ENCODE assay signal across 2 cellular contexts in the genomic region with DNA sequence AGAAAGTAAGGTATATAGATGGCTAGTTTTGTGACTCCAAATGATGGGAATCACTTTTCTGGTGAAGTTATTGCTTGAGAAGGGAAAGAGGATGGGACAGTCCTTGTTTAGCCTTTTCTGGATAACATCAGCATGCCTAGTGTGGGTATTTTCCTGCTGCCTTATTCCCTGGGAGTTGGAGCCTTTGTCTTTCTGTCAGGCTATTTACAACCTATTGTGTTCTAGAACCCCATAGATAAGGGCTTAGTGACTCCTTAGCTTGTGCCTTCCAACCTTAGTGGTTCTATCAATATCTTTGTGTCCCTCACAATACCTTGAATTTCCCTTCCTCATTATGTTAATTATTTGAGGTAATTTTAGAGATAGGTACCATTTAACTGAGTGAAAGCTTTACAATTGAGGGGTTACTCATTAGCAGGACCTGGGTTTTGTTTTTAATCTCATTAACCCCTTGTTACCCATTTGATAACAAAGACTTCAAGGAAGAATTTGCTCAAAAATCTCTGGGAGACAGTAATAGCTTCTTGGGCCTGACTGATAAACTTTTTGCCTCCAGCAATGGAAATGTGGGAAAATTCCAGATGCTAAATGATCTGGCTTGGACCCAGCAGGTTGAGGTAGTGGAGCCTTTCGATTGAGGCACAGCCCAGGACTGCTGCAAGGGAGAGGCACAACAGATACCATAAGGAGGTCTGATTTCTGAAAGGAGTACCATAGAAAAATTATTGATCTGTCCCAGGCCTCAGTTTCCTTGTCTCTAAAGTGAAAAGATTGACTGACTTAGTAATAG.
TF ChIP-seq lines count a peak whose summit lies in the region.

No MANE protein-coding gene starts in this region.

TF ChIP-seq in GM23338, 12 proteins besides CTCF, POLR2A, EP300 and RAD21:
- TF ChIP-seq, protein P1, sequence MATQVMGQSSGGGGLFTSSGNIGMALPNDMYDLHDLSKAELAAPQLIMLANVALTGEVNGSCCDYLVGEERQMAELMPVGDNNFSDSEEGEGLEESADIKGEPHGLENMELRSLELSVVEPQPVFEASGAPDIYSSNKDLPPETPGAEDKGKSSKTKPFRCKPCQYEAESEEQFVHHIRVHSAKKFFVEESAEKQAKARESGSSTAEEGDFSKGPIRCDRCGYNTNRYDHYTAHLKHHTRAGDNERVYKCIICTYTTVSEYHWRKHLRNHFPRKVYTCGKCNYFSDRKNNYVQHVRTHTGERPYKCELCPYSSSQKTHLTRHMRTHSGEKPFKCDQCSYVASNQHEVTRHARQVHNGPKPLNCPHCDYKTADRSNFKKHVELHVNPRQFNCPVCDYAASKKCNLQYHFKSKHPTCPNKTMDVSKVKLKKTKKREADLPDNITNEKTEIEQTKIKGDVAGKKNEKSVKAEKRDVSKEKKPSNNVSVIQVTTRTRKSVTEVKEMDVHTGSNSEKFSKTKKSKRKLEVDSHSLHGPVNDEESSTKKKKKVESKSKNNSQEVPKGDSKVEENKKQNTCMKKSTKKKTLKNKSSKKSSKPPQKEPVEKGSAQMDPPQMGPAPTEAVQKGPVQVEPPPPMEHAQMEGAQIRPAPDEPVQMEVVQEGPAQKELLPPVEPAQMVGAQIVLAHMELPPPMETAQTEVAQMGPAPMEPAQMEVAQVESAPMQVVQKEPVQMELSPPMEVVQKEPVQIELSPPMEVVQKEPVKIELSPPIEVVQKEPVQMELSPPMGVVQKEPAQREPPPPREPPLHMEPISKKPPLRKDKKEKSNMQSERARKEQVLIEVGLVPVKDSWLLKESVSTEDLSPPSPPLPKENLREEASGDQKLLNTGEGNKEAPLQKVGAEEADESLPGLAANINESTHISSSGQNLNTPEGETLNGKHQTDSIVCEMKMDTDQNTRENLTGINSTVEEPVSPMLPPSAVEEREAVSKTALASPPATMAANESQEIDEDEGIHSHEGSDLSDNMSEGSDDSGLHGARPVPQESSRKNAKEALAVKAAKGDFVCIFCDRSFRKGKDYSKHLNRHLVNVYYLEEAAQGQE (IDR thresholded peaks at IDR 0.05; ENCODE audit: unreplicated experiment), result no peak
- peak; percentile 95 for TF ChIP-seq ZNF462 (CRISPR knock-in tag; IDR thresholded peaks at IDR 0.05)

TF ChIP-seq in IMR-90, 13 proteins besides CTCF, POLR2A, EP300 and RAD21:
- TF ChIP-seq CEBPB (IDR thresholded peaks at IDR 0.05; ENCODE audit: low read depth, low read length), result no peak
